15 cellular contexts compared by ENCODE assay signal in the genomic region with DNA sequence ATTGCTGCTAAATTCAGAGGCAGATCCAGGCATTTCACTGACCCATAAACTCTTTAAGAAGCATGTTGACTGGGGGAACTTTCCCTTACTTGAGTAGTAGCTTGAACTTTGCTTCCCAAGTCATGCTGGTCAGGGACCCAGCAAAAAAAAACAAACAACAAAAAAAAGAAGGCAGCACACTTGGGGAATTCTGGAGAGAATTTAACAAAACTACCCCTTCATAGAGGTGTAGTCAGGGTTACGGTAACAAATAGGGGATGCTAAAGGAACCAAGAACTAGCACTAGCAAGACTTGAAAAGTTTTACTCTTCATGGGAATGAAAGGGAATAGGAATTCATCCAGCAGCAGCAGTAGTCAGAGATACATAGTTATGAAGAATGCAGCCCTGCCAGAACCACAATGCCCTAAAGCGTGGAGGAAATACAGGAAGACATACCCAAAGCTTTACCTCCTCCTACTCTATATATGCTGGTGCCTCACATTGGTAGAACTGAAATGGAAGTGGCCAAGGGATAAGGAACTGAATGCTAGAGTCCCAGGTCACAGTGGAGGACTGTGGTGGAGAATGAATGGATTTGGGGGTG.
DNase-seq lines count a peak whose midpoint lies in the region; ATAC-seq, FAIRE-seq and TF ChIP-seq lines count a peak whose summit lies in the region.
"Had no signal": no experiment of that assay in that cellular context is flagged by ENCODE, and none has a peak within 500 bp of the region (broad histone marks: within the 10 kb centered on the region; RNA-seq: fewer than 3 reads in every experiment).

No MANE protein-coding gene starts in this region.

- H4K20me1 ChIP-seq in HepG2 (ENCODE audit: insufficient read depth, low read length) = peaks cover 2% of the 10 kb centered on the region; the same call in 1 of the 2 replicates
- H4K20me1 ChIP-seq: BLaER1 treated with 17β-estradiol and CSF1 and Interleukin-3, amounts not matched to agents 10 nM and 100 nM had no signal

- H3K36me3 ChIP-seq in HepG2 (replicated peaks in 1 of 2; ENCODE audit: control insufficient read depth in 1 of 2, insufficient read depth in 2 of 2, low read length in 2 of 2) = peaks cover 18 to 78% of the 10 kb centered on the region in 2 experiments
- no peaks in the 10 kb centered on the region for H3K36me3 ChIP-seq in right lobe of liver
- H3K36me3 ChIP-seq in trophoblast cell (ENCODE audit: control insufficient read depth in 1 of 2, insufficient read depth in 2 of 2, low read length in 2 of 2) = no peaks in the 10 kb centered on the region
- H3K36me3 ChIP-seq: BLaER1 treated with 17β-estradiol and CSF1 and Interleukin-3, amounts not matched to agents 10 nM and 100 nM had no signal

- H3K4me1 ChIP-seq in HepG2 (ENCODE audit: insufficient read depth, low read length) (no peaks in the 10 kb centered on the region), right lobe of liver (no peaks in the 10 kb centered on the region), trophoblast cell (ENCODE audit: control insufficient read depth in 1 of 2, insufficient read depth in 2 of 2, low read length in 2 of 2) (no peaks in the 10 kb centered on the region)

- H3K14ac ChIP-seq in trophoblast cell (ENCODE audit: low read length) = no peak overlapping the region

- no peak overlapping the region for H2BK5ac ChIP-seq in trophoblast cell (ENCODE audit: low read depth, low read length, poor library complexity)

- H3K79me1 ChIP-seq in trophoblast cell (ENCODE audit: low read length) = no peaks in the 10 kb centered on the region

- TF ChIP-seq RAD21 in HepG2 (CRISPR knock-in tag; IDR thresholded peaks at IDR 0.05) = no peak

- no peak overlapping the region for H2AK5ac ChIP-seq in trophoblast cell (ENCODE audit: low read length)

- H3K4me3 ChIP-seq in HepG2 (replicated peaks in 1 of 3; ENCODE audit: insufficient read depth in 1 of 3, low read depth in 2 of 3, low read length in 3 of 3) (no peak overlapping the region), right lobe of liver (no peak overlapping the region), trophoblast cell (ENCODE audit: low read depth, low read length) (no peak overlapping the region)
- H3K4me3 ChIP-seq: BLaER1 treated with 17β-estradiol and CSF1 and Interleukin-3, amounts not matched to agents 10 nM and 100 nM had no signal

- no peak overlapping the region for H3K18ac ChIP-seq in trophoblast cell (ENCODE audit: low read length)

- no peak for TF ChIP-seq POLR2A in HepG2 (IDR thresholded peaks at IDR 0.05; ENCODE audit: insufficient read depth in 1 of 2, low read depth in 2 of 2, low read length in 2 of 2)
- TF ChIP-seq POLR2A in right lobe of liver (IDR thresholded peaks at IDR 0.05) = no peak

- no peak overlapping the region for H2BK12ac ChIP-seq in trophoblast cell (ENCODE audit: low read length)

- H4K12ac ChIP-seq in trophoblast cell (ENCODE audit: low read depth, low read length) = no peak overlapping the region

- in situ Hi-C loops in HepG2 (cut with HindIII; ENCODE audit: extremely low pct_ligation_motif_present, low pct_unique_long_range_greater_than_20kb) (no loop called here), G401 (cut with HindIII; ENCODE audit: low sequenced_read_pairs) (no loop called here)

- H3K9ac ChIP-seq in HepG2 (ENCODE audit: insufficient read depth, low read depth, low read length) (no peak overlapping the region), trophoblast cell (ENCODE audit: low read length) (no peak overlapping the region)
- H3K9ac ChIP-seq: BLaER1 treated with 17β-estradiol and CSF1 and Interleukin-3, amounts not matched to agents 10 nM and 100 nM had no signal

- H3K4me2 ChIP-seq in HepG2 (ENCODE audit: low read depth, low read length) (no peak overlapping the region), trophoblast cell (ENCODE audit: low read length) (no peak overlapping the region)
- H3K4me2 ChIP-seq: BLaER1 treated with 17β-estradiol and CSF1 and Interleukin-3, amounts not matched to agents 10 nM and 100 nM had no signal

- H3K27me3 ChIP-seq in HepG2 (ENCODE audit: control insufficient read depth in 1 of 2, insufficient read depth in 2 of 2, low read length in 2 of 2) (no peaks in the 10 kb centered on the region), right lobe of liver (no peaks in the 10 kb centered on the region), trophoblast cell (ENCODE audit: insufficient read depth, low read length) (no peaks in the 10 kb centered on the region)
- H3K27me3 ChIP-seq: BLaER1 treated with 17β-estradiol and CSF1 and Interleukin-3, amounts not matched to agents 10 nM and 100 nM had no signal

- H3K79me2 ChIP-seq in HepG2 (ENCODE audit: insufficient read depth, low read length) = no peaks in the 10 kb centered on the region
- H3K79me2 ChIP-seq in trophoblast cell (ENCODE audit: control insufficient read depth, insufficient read depth, low read length, poor library complexity) = no peaks in the 10 kb centered on the region

- no peak for FAIRE-seq in HepG2 (lab: Jason Lieb, UNC)
- FAIRE-seq: G401.6, GM12892 had no signal

- no peak overlapping the region for H4K8ac ChIP-seq in trophoblast cell (ENCODE audit: low read depth, low read length)

- DNase-seq in HepG2 (ENCODE audit: low spot score) = no peak
- no peak for DNase-seq in right lobe of liver
- peak; percentile 87 to 94 for DNase-seq in trophoblast cell
- no peak for DNase-seq in inferior parietal cortex (ENCODE audit: extremely low spot score)
- DNase-seq in EL = no peak
- no peak for DNase-seq in G401 (ENCODE audit: low spot score)
- DNase-seq: 8988T; ACHN; CD4-positive, CD25-positive, alpha-beta regulatory T cell; GOT3; H9 had no signal

- no peak overlapping the region for H3K4ac ChIP-seq in trophoblast cell (ENCODE audit: low read depth, low read length)

- no peak overlapping the region for H4K91ac ChIP-seq in trophoblast cell (ENCODE audit: low read depth, low read length)

- H3K27ac ChIP-seq in HepG2 (ENCODE audit: extremely low read length, insufficient read depth, low read length) (no peak overlapping the region), right lobe of liver (no peak overlapping the region), cingulate gyrus (ENCODE audit: low read depth, low read length) (peak overlapping the region; percentile 66), trophoblast cell (ENCODE audit: low read depth, low read length) (no peak overlapping the region)
- H3K27ac ChIP-seq: BLaER1 treated with 17β-estradiol and CSF1 and Interleukin-3, amounts not matched to agents 10 nM and 100 nM had no signal

- TF ChIP-seq EP300 in HepG2 (IDR thresholded peaks at IDR 0.05; ENCODE audit: low read depth in 2 of 2, low read length in 2 of 2) = no peak
- no peak for TF ChIP-seq EP300 in HepG2 (CRISPR knock-in tag; IDR thresholded peaks at IDR 0.05; ENCODE audit: borderline replicate concordance)

- TF ChIP-seq CTCF in HepG2 (CRISPR knock-in tag; IDR thresholded peaks at IDR 0.05) = no peak
- no peak for TF ChIP-seq CTCF in right lobe of liver (IDR thresholded peaks at IDR 0.05)

- peak; percentile 42 for ATAC-seq in HepG2
- no peak for ATAC-seq in right lobe of liver

- intact Hi-C loops in HepG2 (cut with micrococcal nuclease; ENCODE audit: unreplicated experiment) = loop anchor here (5.0 to 10.0 kb wide), 4 partner anchors 224 to 581 kb away; no protein-coding TSS in a partner anchor
- intact Hi-C loops in right lobe of liver (cut with DNase I) = no loop called here

- POLR2A ChIA-PET in HepG2 (lab: Yijun Ruan, JAX) = no interaction called here

- no TSS peak for BruUV-seq in HepG2 (replicated peaks; lab: Mats Ljungman, UMichigan)

- H2AFZ ChIP-seq in HepG2 (ENCODE audit: low read length) (no peak overlapping the region), trophoblast cell (ENCODE audit: insufficient read depth, low read length, poor library complexity) (no peak overlapping the region)

- WGBS in HepG2 (ENCODE audit: low lambda C conversion rate) = 100% methylated on average over 2 of the region's 2 CpGs
- WGBS in right lobe of liver (ENCODE audit: insufficient coverage, low coverage, low lambda C conversion rate, missing lambda C conversion rate) = 100% methylated on average over 2 of the region's 2 CpGs
- WGBS in trophoblast cell (ENCODE audit: extremely low coverage, insufficient coverage, insufficient read length) = no CpG with 5 or more reads among the region's 2 CpGs

- H3K9me3 ChIP-seq in HepG2 (ENCODE audit: low read length) (no peaks in the 10 kb centered on the region), right lobe of liver (no peaks in the 10 kb centered on the region), trophoblast cell (ENCODE audit: insufficient read depth, low read depth, low read length) (no peaks in the 10 kb centered on the region)

- CTCF ChIA-PET in HepG2 (lab: Yijun Ruan, JAX; ENCODE audit: low intra/inter-chr PET ratio, low total read pairs) = no interaction called here

- no peak overlapping the region for H3K23ac ChIP-seq in trophoblast cell (ENCODE audit: low read length)

- no peak overlapping the region for H2BK120ac ChIP-seq in trophoblast cell (ENCODE audit: insufficient read depth, low read length, poor library complexity)

TF ChIP-seq in HepG2, 621 proteins besides CTCF, POLR2A, EP300 and RAD21:
- TF ChIP-seq ZSCAN30 (CRISPR knock-in tag; IDR thresholded peaks at IDR 0.05) (no peak), POLR2AphosphoS5 (IDR thresholded peaks at IDR 0.05; ENCODE audit: low read depth, low read length) (0 out of 2 replicates have a peak, but pooled peaks have one; percentile 41), PAF1 (CRISPR knock-in tag; IDR thresholded peaks at IDR 0.05) (0 out of 2 replicates have a peak, but pooled peaks have one; percentile 36), RBM22 (optimal IDR thresholded peaks at IDR 0.05; ENCODE audit: low read length) (peak; percentile 89)
TF ChIP-seq in HepG2: peak in this region for 3.

Comparison
In these comparisons a context has a peak if more than half of its experiments do, and no peak if none do; other contexts are left out.
1. DNase-seq: peak in trophoblast cell (2 of 2); none in HepG2 (single experiment), right lobe of liver (0 of 3), inferior parietal cortex (single experiment), EL (single experiment) and G401 (single experiment).